In genomic region chr19:6773323-6773931, GRCh38 we compare ENCODE assay signal across 9 cellular contexts. TPM values are rescaled to one million over a fixed set of nuclear protein-coding genes. Genes with fewer than 3 reads are reported as not detected.
A peak's percentile ranks its signal among the peaks of the same experiment; 100 is the strongest.
DNase-seq lines count a peak whose midpoint lies in the region; ATAC-seq lines count a peak whose summit lies in the region.
"Had no signal": no experiment of that assay in that cellular context is flagged by ENCODE, and none has a peak within 500 bp of the region (broad histone marks: within the 10 kb centered on the region; RNA-seq: fewer than 3 reads in every experiment).

No MANE protein-coding gene starts in this region.

- H3K4me1 Mint-ChIP-seq in immature natural killer cell: peaks cover 58 to 65% of the 10 kb centered on the region in 2 donors
- H3K4me1 Mint-ChIP-seq in stimulated activated naive B cell treated with anti-CD40 and anti-IgM and Interleukin-4, amounts not matched to agents 10 μg/mL and 1 μg/mL and 100 μg/mL, for 72 hours: peaks cover 42 to 59% of the 10 kb centered on the region in 2 donors
- H3K4me1 Mint-ChIP-seq: brain had no signal

- peaks cover 20 to 24% (median 21%) of the 10 kb centered on the region in 3 donors for H3K36me3 Mint-ChIP-seq in immature natural killer cell
- H3K36me3 Mint-ChIP-seq in stimulated activated naive B cell treated with anti-CD40 and anti-IgM and Interleukin-4, amounts not matched to agents 10 μg/mL and 1 μg/mL and 100 μg/mL, for 72 hours: peaks cover 30 to 37% of the 10 kb centered on the region in 2 donors
- H3K36me3 Mint-ChIP-seq: brain had no signal

- ATAC-seq in HG03439 (IDR thresholded peaks at IDR 0.05; ENCODE audit: unreplicated experiment): peak; percentile 25
- peak; percentile 50 to 54 for ATAC-seq in stimulated activated naive B cell treated with anti-CD40 and anti-IgM and Interleukin-4, amounts not matched to agents 10 μg/mL and 1 μg/mL and 100 μg/mL, for 72 hours (replicated peaks)
- no peak for ATAC-seq in HG03342 (IDR thresholded peaks at IDR 0.05; ENCODE audit: unreplicated experiment)
- no peak for ATAC-seq in HG03025 (IDR thresholded peaks at IDR 0.05; ENCODE audit: low FRiP score, unreplicated experiment)

- H3K27me3 Mint-ChIP-seq in immature natural killer cell (ENCODE audit: low read depth in 3 of 3): peaks cover 5 to 23% (median 8%) of the 10 kb centered on the region in 3 donors
- no peaks in the 10 kb centered on the region for H3K27me3 Mint-ChIP-seq in stimulated activated naive B cell treated with anti-CD40 and anti-IgM and Interleukin-4, amounts not matched to agents 10 μg/mL and 1 μg/mL and 100 μg/mL, for 72 hours

- H3K4me3 Mint-ChIP-seq in immature natural killer cell: peak overlapping the region; percentile 87 to 94 (median 91)
- peak overlapping the region; percentile 92 to 94 for H3K4me3 Mint-ChIP-seq in stimulated activated naive B cell treated with anti-CD40 and anti-IgM and Interleukin-4, amounts not matched to agents 10 μg/mL and 1 μg/mL and 100 μg/mL, for 72 hours
- H3K4me3 Mint-ChIP-seq: brain had no signal

- no peaks in the 10 kb centered on the region for H3K9me3 Mint-ChIP-seq in immature natural killer cell
- peaks cover 8 to 18% of the 10 kb centered on the region in 2 donors for H3K9me3 Mint-ChIP-seq in stimulated activated naive B cell treated with anti-CD40 and anti-IgM and Interleukin-4, amounts not matched to agents 10 μg/mL and 1 μg/mL and 100 μg/mL, for 72 hours

- H3K27ac Mint-ChIP-seq in immature natural killer cell: peak overlapping the region; percentile 92 to 99 (median 96)
- peak overlapping the region; percentile 98 for H3K27ac Mint-ChIP-seq in stimulated activated naive B cell treated with anti-CD40 and anti-IgM and Interleukin-4, amounts not matched to agents 10 μg/mL and 1 μg/mL and 100 μg/mL, for 72 hours
- H3K27ac Mint-ChIP-seq: brain had no signal

- DNase-seq in GF-D8 (lab: John Stamatoyannopoulos, UW) (peak; percentile 76), immature natural killer cell (peak; percentile 32 to 45 (median 42)), NCI-H2227 (lab: John Stamatoyannopoulos, UW; ENCODE audit: unreplicated experiment) (no peak)
- peak; percentile 84 for DNase-seq in activated CD8-positive, alpha-beta memory T cell treated with anti-CD3 and anti-CD28 coated beads for 24 hours
- DNase-seq in stimulated activated naive B cell treated with anti-CD40 and anti-IgM and Interleukin-4, amounts not matched to agents 10 μg/mL and 1 μg/mL and 100 μg/mL, for 72 hours: peak; percentile 60

RNA-seq across cellular contexts. Expression of gene VAV1, which starts 0.9 kb away (rescaled TPM):
- 10 to 100 TPM; 19.4 to 44.8 (median 22.8) TPM for polyA plus RNA-seq in immature natural killer cell

RNA-seq across cellular contexts. Expression of gene SH2D3A, which starts 6.2 kb away (rescaled TPM):
- polyA plus RNA-seq in immature natural killer cell: 10 to 100 TPM in 1 of 3 donors, 1 to 10 TPM in 2; 7.4 to 13.6 (median 7.7) TPM

RNA-seq across cellular contexts. Expression of gene TRIP10, which starts 33.9 kb away (rescaled TPM):
- 1 to 10 TPM in 1 of 3 donors, under 1 TPM in 1, not detected in 1; 0.86 to 1.5 TPM for polyA plus RNA-seq in immature natural killer cell

RNA-seq across cellular contexts. Expression of gene GPR108, which starts 36.0 kb away (rescaled TPM):
- 100 to 1,000 TPM; 127 to 178 (median 160) TPM for polyA plus RNA-seq in immature natural killer cell

RNA-seq across cellular contexts. Expression of gene C3, which starts 53.0 kb away (rescaled TPM):
- under 1 TPM in 2 of 3 donors, not detected in 1; 0.09 to 0.78 TPM for polyA plus RNA-seq in immature natural killer cell

Comparison
In these comparisons a context has a peak if more than half of its experiments do, and no peak if none do; other contexts are left out.
1. ATAC-seq: peak in HG03439 (single experiment) and stimulated activated naive B cell treated with anti-CD40 and anti-IgM and Interleukin-4, amounts not matched to agents 10 μg/mL and 1 μg/mL and 100 μg/mL, for 72 hours (2 of 2); none in HG03342 (single experiment) and HG03025 (single experiment).